In the genomic region with DNA sequence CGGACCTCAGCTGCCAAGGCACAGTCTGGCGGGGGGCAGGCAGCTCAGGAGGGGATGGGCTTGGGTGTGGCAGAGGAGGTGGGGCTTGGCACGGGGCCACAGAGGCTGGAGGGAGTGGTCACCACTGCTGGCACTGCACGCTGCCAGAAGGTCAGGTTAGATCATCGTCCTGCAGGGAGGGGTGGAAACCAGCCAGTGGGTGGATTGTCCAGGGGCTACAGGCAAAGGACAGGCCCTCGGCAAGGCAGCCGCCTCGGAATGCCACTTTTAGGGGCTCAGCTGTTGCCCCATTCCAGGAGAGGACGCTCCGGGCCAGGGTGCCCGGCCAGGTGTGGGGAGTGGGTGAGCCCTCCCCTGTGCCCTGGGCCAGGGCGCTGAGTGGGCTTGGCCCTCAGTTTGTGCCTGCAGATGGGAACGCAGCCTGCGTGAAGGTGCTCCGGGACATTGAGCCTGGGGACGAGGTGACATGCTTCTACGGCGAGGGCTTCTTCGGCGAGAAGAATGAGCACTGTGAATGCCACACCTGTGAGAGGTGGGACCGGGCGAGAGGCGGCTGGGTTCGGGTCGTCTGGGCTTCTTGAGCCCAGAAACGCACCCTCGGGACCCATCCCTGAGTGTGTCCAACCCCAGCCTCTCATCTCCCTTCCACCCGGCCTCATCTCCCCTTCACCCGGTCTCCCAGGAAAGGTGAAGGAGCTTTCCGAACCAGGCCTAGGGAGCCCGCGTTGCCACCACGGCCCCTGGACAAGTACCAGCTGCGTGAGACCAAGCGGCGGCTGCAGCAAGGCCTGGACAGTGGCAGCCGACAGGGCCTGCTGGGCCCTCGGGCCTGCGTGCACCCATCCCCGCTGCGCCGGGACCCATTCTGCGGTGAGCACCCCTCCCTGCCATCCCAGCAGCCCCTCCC, we compare ENCODE assay signal across 15 cellular contexts. TPM values are rescaled to one million over a fixed set of nuclear protein-coding genes. Genes with fewer than 3 reads are reported as not detected.
DNase-seq lines count a peak whose midpoint lies in the region; ATAC-seq and TF ChIP-seq lines count a peak whose summit lies in the region.
"Had no signal": no experiment of that assay in that cellular context is flagged by ENCODE, and none has a peak within 500 bp of the region (broad histone marks: within the 10 kb centered on the region; RNA-seq: fewer than 3 reads in every experiment).

No MANE protein-coding gene starts in this region.

- no peaks in the 10 kb centered on the region for H3K79me2 ChIP-seq in PC-3 (ENCODE audit: low read length)
- H3K79me2 ChIP-seq in osteoblast (ENCODE audit: insufficient read depth, low read length) = no peaks in the 10 kb centered on the region

- H3K4me2 ChIP-seq in PC-3 (ENCODE audit: low read length) (no peak overlapping the region), osteoblast (ENCODE audit: insufficient read depth, low read length) (no peak overlapping the region)

- no peaks in the 10 kb centered on the region for H3K9me3 ChIP-seq in PC-3 (ENCODE audit: low read length)
- no peaks in the 10 kb centered on the region for H3K9me3 ChIP-seq in osteoblast (ENCODE audit: low read depth, low read length)
- H3K9me3 ChIP-seq in spleen = no peaks in the 10 kb centered on the region
- H3K9me3 ChIP-seq: left lung had no signal

- TF ChIP-seq CTCF in PC-3 (conservative IDR thresholded peaks at IDR 0.05; ENCODE audit: low read depth, low read length) (no peak), osteoblast (IDR thresholded peaks at IDR 0.05; ENCODE audit: extremely low read depth, low read depth, low read length) (no peak), spleen (IDR thresholded peaks at IDR 0.05 in 8 of 11, conservative IDR thresholded peaks at IDR 0.05 in 3 of 11) (no peak)

- CTCF ChIA-PET in PC-3 (lab: Charles Lee) = no interaction called here

- POLR2A ChIA-PET in PC-3 (lab: Charles Lee; ENCODE audit: unreplicated experiment) = no interaction called here

- H3K9me2 ChIP-seq in PC-3 (replicated peaks; ENCODE audit: low read length) = no peaks in the 10 kb centered on the region

- peak; percentile 15; the same call in 1 of the 2 replicates for ATAC-seq in PC-3
- ATAC-seq in esophagus mucosa = peak; percentile 2
- ATAC-seq: left lung had no signal

- no peaks in the 10 kb centered on the region; the same call in 1 of the 2 replicates for H3K36me3 ChIP-seq in PC-3 (ENCODE audit: low read depth, low read length)
- H3K36me3 ChIP-seq in osteoblast (ENCODE audit: insufficient read depth, low read length) = peaks cover 4% of the 10 kb centered on the region
- peaks cover 0 to 66% (median 10%) of the 10 kb centered on the region in 6 donors for H3K36me3 ChIP-seq in spleen

- H3K27me3 ChIP-seq in PC-3 (ENCODE audit: low read length) = no peaks in the 10 kb centered on the region
- H3K27me3 ChIP-seq in osteoblast (ENCODE audit: insufficient read depth, low read length) = no peaks in the 10 kb centered on the region
- peaks cover 0 to 13% (median under 1%) of the 10 kb centered on the region in 7 donors for H3K27me3 ChIP-seq in spleen (replicated peaks in 1 of 7)

- H2AFZ ChIP-seq in PC-3 (ENCODE audit: low read length) (no peak overlapping the region), osteoblast (ENCODE audit: low read length) (no peak overlapping the region)

- TF ChIP-seq POLR2A in spleen (IDR thresholded peaks at IDR 0.05) = no peak

- no peaks in the 10 kb centered on the region for H4K20me1 ChIP-seq in PC-3 (ENCODE audit: low read length)
- peaks cover 8% of the 10 kb centered on the region for H4K20me1 ChIP-seq in osteoblast (ENCODE audit: insufficient read depth, low read length)

- intact Hi-C loops in PC-3 (cut with micrococcal nuclease) (no loop called here), spleen (cut with DNase I; ENCODE audit: low total_unique reads) (no loop called here)

- 87 to 95% (median 89%) methylated on average over 34 to 43 of the region's 43 CpGs for WGBS in spleen, 5 donors

- DNase-seq in DMS 273 treated with DMSO at 0.1 percent for 48 hours (lab: John Stamatoyannopoulos, UW) (peak; percentile 20), PC-3 (no peak), osteoblast (ENCODE audit: insufficient read length, low spot score, missing footprints) (peak; percentile 87), GOT3 (lab: John Stamatoyannopoulos, UW) (no peak), NOMO-1 treated with DMSO at 0.1 percent for 48 hours (lab: John Stamatoyannopoulos, UW; ENCODE audit: unreplicated experiment) (no peak), spleen (no peak), DMS114 treated with DMSO at 0.1 percent for 48 hours (lab: John Stamatoyannopoulos, UW; ENCODE audit: unreplicated experiment) (no peak)
- DNase-seq: activated CD4-positive, alpha-beta T cell treated with anti-CD3 and anti-CD28 coated beads for 1 hour; left lung; MV-4-11; NCI-H510A treated with DMSO at 0.1 percent for 48 hours had no signal

- H3K27ac ChIP-seq in PC-3 (ENCODE audit: low read length) = no peak overlapping the region
- H3K27ac ChIP-seq in osteoblast (ENCODE audit: low read depth, low read length) = no peak overlapping the region
- no peak overlapping the region for H3K27ac ChIP-seq in spleen
- H3K27ac ChIP-seq: left lung had no signal

- no TSS peak for BruUV-seq in PC-3 (replicated peaks; lab: Mats Ljungman, UMichigan)

- H3F3A ChIP-seq in PC-3 (ENCODE audit: low read length, unreplicated experiment) = no peaks in the 10 kb centered on the region

- H3K9ac ChIP-seq in PC-3 (ENCODE audit: low read length) = no peak overlapping the region

- H3K4me1 ChIP-seq in PC-3 (ENCODE audit: insufficient read depth, low read length) = peaks cover 13% of the 10 kb centered on the region
- H3K4me1 ChIP-seq in osteoblast (ENCODE audit: insufficient read depth, low read length) = peaks cover 4% of the 10 kb centered on the region
- peaks cover under 1 to 12% (median 6%) of the 10 kb centered on the region in 6 donors for H3K4me1 ChIP-seq in spleen

- no peak overlapping the region for H3K4me3 ChIP-seq in PC-3 (ENCODE audit: low read length)
- no peak overlapping the region for H3K4me3 ChIP-seq in osteoblast (ENCODE audit: insufficient read depth, low read length)
- no peak overlapping the region for H3K4me3 ChIP-seq in spleen
- H3K4me3 ChIP-seq: left lung had no signal

RNA-seq across cellular contexts. Expression of a gene that starts 6.4 kb away (rescaled TPM):
- total RNA-seq in PC-3 (2014; rRNA removed) = 21.9 and 36.6 TPM in 2 replicates
- total RNA-seq in esophagus mucosa = 4.4 TPM
- total RNA-seq in osteoblast = 9.7 and 10.9 TPM in 2 replicates
- 10 to 100 TPM; 10.5 to 18.1 (median 12.8) TPM for total RNA-seq in spleen
- 10 to 100 TPM in 1 of 3 donors, 1 to 10 TPM in 2; 5.7 to 12.2 (median 7.8) TPM for polyA plus RNA-seq in spleen

RNA-seq across cellular contexts. Expression of a gene that starts 8.4 kb away (rescaled TPM):
- 0.80 and 2.4 TPM in 2 replicates for total RNA-seq in PC-3 (2014; rRNA removed)
- total RNA-seq in esophagus mucosa = 0.56 TPM
- not detected in 2 replicates for total RNA-seq in osteoblast
- total RNA-seq in spleen = 1 to 10 TPM in 1 of 7 donors, under 1 TPM in 4, not detected in 2; 0.30 to 1.6 (median 0.63) TPM
- under 1 TPM in 2 of 3 donors, not detected in 1; 0.06 to 0.08 TPM for polyA plus RNA-seq in spleen
- polyA plus RNA-seq: CD14-positive monocyte had no signal

RNA-seq across cellular contexts. Expression of a gene that starts 17.0 kb away (rescaled TPM):
- total RNA-seq in PC-3 (2014; rRNA removed) (not detected in 2 replicates), esophagus mucosa (not detected), osteoblast (not detected in 2 replicates), spleen (not detected)
- polyA plus RNA-seq in spleen = not detected
- total RNA-seq: fibroblast of villous mesenchyme, left lung, SK-MEL-5 had no signal
- polyA plus RNA-seq: CD14-positive monocyte had no signal

RNA-seq across cellular contexts. Expression of a gene that starts 20.9 kb away (rescaled TPM):
- total RNA-seq in PC-3 (2014; rRNA removed) = not detected in 2 replicates
- total RNA-seq in esophagus mucosa = not detected
- total RNA-seq in osteoblast = under 0.01 and 0.29 TPM in 2 replicates
- total RNA-seq in spleen = 10 to 100 TPM in 3 of 7 donors, 1 to 10 TPM in 4; 5.6 to 34.1 (median 9.9) TPM
- polyA plus RNA-seq in spleen = 1 to 10 TPM; 1.7 to 6.5 (median 4.1) TPM
- total RNA-seq: fibroblast of villous mesenchyme, SK-MEL-5 had no signal

RNA-seq across cellular contexts. Expression of a gene that starts 24.2 kb away (rescaled TPM):
- 7.5 and 10.7 TPM in 2 replicates for total RNA-seq in PC-3 (2014; rRNA removed)
- total RNA-seq in esophagus mucosa = 0.24 TPM
- 0.36 and 1.2 TPM in 2 replicates for total RNA-seq in osteoblast
- total RNA-seq in spleen = under 1 TPM in 1 of 7 donors, not detected in 6; 0.23 TPM
- polyA plus RNA-seq in spleen = under 1 TPM in 2 of 3 donors, not detected in 1; 0.04 to 0.06 TPM
- total RNA-seq: SK-MEL-5 had no signal
- polyA plus RNA-seq: CD14-positive monocyte had no signal

Comparison
In these comparisons a context has a peak if more than half of its experiments do, and no peak if none do; other contexts are left out.
1. DNase-seq: peak in DMS 273 treated with DMSO at 0.1 percent for 48 hours (single experiment) and osteoblast (single experiment); none in PC-3 (single experiment), GOT3 (single experiment), NOMO-1 treated with DMSO at 0.1 percent for 48 hours (single experiment), spleen (single experiment) and DMS114 treated with DMSO at 0.1 percent for 48 hours (single experiment).